9 cellular contexts compared by ENCODE assay signal in genomic region chr13:83722443-83722842, GRCh38.
"Had no signal": no experiment of that assay in that cellular context is flagged by ENCODE, and none has a peak within 500 bp of the region (broad histone marks: within the 10 kb centered on the region; RNA-seq: fewer than 3 reads in every experiment).

No MANE protein-coding gene starts in this region.

- H3K36me3 Mint-ChIP-seq: IgD-negative memory B cell had no signal

- H3K4me3 Mint-ChIP-seq: HFFc6, IgD-negative memory B cell had no signal

- FAIRE-seq: H54, HepG2 had no signal

- H3K9me3 ChIP-seq: HAP-1 had no signal

- H3K9me3 Mint-ChIP-seq: HFFc6 had no signal

- DNase-seq: GOT3, HFFc6, KBM-7 had no signal

- H3K27ac Mint-ChIP-seq: HFFc6, IgD-negative memory B cell had no signal

- H3K27ac ChIP-seq: HL-60 had no signal

- ATAC-seq: HCT116, HepG2 had no signal

- H3K36me3 ChIP-seq: HAP-1 had no signal

- H3K4me1 Mint-ChIP-seq: IgD-negative memory B cell had no signal

- H3K4me3 ChIP-seq: HAP-1 had no signal

- H3K4me1 ChIP-seq: HAP-1 had no signal

- H3K27me3 Mint-ChIP-seq: IgD-negative memory B cell had no signal
